11 cellular contexts compared by ENCODE assay signal in the genomic region with DNA sequence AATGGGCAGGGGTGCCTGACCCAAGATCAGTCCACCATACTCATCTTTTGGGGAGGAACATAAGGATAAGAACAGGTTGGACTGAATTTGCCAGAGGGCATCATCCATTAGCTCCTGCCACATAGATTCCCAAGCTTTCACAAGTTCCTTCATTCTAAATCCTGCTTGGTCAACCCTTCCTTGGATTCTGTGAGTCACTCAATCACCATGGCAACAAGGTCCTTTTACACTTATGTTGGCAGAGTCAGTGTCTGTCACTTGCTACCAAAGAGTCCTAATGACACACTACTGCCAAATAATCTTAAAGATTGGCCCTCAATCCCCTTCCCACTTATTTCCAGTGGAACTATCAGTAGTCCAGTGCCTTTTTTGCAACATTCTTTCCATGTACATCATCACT. TPM values are rescaled to one million over a fixed set of nuclear protein-coding genes. Genes with fewer than 3 reads are reported as not detected.
DNase-seq lines count a peak whose midpoint lies in the region; FAIRE-seq and TF ChIP-seq lines count a peak whose summit lies in the region.
"Had no signal": no experiment of that assay in that cellular context is flagged by ENCODE, and none has a peak within 500 bp of the region (broad histone marks: within the 10 kb centered on the region; RNA-seq: fewer than 3 reads in every experiment).

No MANE protein-coding gene starts in this region.

- no peaks in the 10 kb centered on the region for H3K9me3 ChIP-seq in smooth muscle cell (replicated peaks; ENCODE audit: low read depth)
- H3K9me3 ChIP-seq in MG63, result no peaks in the 10 kb centered on the region; the same call in 1 of the 2 replicates

- no peak overlapping the region for H2AFZ ChIP-seq in smooth muscle cell (ENCODE audit: low read depth)

- TF ChIP-seq CTCF in epithelial cell of proximal tubule (conservative IDR thresholded peaks at IDR 0.05; ENCODE audit: low read depth, low read length) (no peak), smooth muscle cell (IDR thresholded peaks at IDR 0.05; ENCODE audit: borderline replicate concordance, insufficient read depth, poor library complexity, severe bottlenecking) (no peak)

- H3K79me2 ChIP-seq in smooth muscle cell (ENCODE audit: low read depth), result no peaks in the 10 kb centered on the region

- H3K27ac ChIP-seq in smooth muscle cell (ENCODE audit: low read depth), result peak overlapping the region; percentile 81

- DNase-seq in H54 (ENCODE audit: insufficient read length, low spot score), result peak; percentile 42
- peak; percentile 68 for DNase-seq in RKO (ENCODE audit: low spot score)
- peak; percentile 22 for DNase-seq in epithelial cell of proximal tubule (ENCODE audit: low read depth)
- DNase-seq in smooth muscle cell (lab: John Stamatoyannopoulos, UW; ENCODE audit: unreplicated experiment), result no peak
- DNase-seq in ecto neural progenitor cell (ENCODE audit: low spot score), result no peak
- no peak for DNase-seq in MG63
- DNase-seq in stimulated activated CD4-positive, alpha-beta T cell treated with anti-CD3 and anti-CD28 coated beads, Interleukin-2, amount 100 ng/mL, for 48 hours, result no peak
- DNase-seq: effector memory CD4-positive, alpha-beta T cell; KG1; retina had no signal

- no peak overlapping the region for H3K9ac ChIP-seq in smooth muscle cell (ENCODE audit: low read depth)

- H3K27me3 ChIP-seq in smooth muscle cell (ENCODE audit: low read depth), result no peaks in the 10 kb centered on the region
- H3K27me3 ChIP-seq in MG63, result no peaks in the 10 kb centered on the region

- H3K4me2 ChIP-seq in smooth muscle cell, result peak overlapping the region; percentile 52

- no peak for TF ChIP-seq POLR2A in H54 (IDR thresholded peaks at IDR 0.05; ENCODE audit: low read depth, low read length)

- H3K4me1 ChIP-seq in smooth muscle cell (ENCODE audit: low read depth), result peaks cover 36% of the 10 kb centered on the region

- H3K4me3 ChIP-seq in epithelial cell of proximal tubule (ENCODE audit: low read depth, low read length) (no peak overlapping the region), smooth muscle cell (no peak overlapping the region), MG63 (no peak overlapping the region)

- peak; percentile 77 for FAIRE-seq in H54 (lab: Jason Lieb, UNC)
- FAIRE-seq: TTC549 had no signal

- H3K36me3 ChIP-seq in smooth muscle cell (ENCODE audit: low read depth) (no peaks in the 10 kb centered on the region), MG63 (no peaks in the 10 kb centered on the region)

- no peaks in the 10 kb centered on the region for H4K20me1 ChIP-seq in smooth muscle cell (ENCODE audit: low read depth)

- peaks cover 10% of the 10 kb centered on the region for H3F3A ChIP-seq in smooth muscle cell (ENCODE audit: low read depth)

RNA-seq across cellular contexts. Expression of a gene that starts 5.0 kb away (rescaled TPM):
- total RNA-seq in epithelial cell of proximal tubule (not detected in 2 replicates), smooth muscle cell (1.2 and 6.7 TPM in 2 replicates)
- 2.0 TPM in 1 of 2 replicates, not detected in the other for polyA plus RNA-seq in smooth muscle cell
- total RNA-seq in MG63 (2014; rRNA removed; shearing (Covaris generic); ENCODE audit: low replicate concordance), result not detected in 2 replicates

RNA-seq across cellular contexts. Expression of a gene that starts 50.4 kb away (rescaled TPM):
- 3.7 and 4.4 TPM in 2 replicates for total RNA-seq in epithelial cell of proximal tubule
- 12.3 and 12.5 TPM in 2 replicates for total RNA-seq in smooth muscle cell
- 11.2 and 14.4 TPM in 2 replicates for polyA plus RNA-seq in smooth muscle cell
- 1.9 and 4.2 TPM in 2 replicates for total RNA-seq in MG63 (2014; rRNA removed; shearing (Covaris generic); ENCODE audit: low replicate concordance)

Comparison
In these comparisons a context has a peak if more than half of its experiments do, and no peak if none do; other contexts are left out.
1. DNase-seq: peak in H54 (single experiment), RKO (single experiment) and epithelial cell of proximal tubule (single experiment); none in smooth muscle cell (single experiment), ecto neural progenitor cell (single experiment), MG63 (single experiment) and stimulated activated CD4-positive, alpha-beta T cell treated with anti-CD3 and anti-CD28 coated beads, Interleukin-2, amount 100 ng/mL, for 48 hours (0 of 2).